Comparison of ENCODE assay signal across 8 cellular contexts in the genomic region with DNA sequence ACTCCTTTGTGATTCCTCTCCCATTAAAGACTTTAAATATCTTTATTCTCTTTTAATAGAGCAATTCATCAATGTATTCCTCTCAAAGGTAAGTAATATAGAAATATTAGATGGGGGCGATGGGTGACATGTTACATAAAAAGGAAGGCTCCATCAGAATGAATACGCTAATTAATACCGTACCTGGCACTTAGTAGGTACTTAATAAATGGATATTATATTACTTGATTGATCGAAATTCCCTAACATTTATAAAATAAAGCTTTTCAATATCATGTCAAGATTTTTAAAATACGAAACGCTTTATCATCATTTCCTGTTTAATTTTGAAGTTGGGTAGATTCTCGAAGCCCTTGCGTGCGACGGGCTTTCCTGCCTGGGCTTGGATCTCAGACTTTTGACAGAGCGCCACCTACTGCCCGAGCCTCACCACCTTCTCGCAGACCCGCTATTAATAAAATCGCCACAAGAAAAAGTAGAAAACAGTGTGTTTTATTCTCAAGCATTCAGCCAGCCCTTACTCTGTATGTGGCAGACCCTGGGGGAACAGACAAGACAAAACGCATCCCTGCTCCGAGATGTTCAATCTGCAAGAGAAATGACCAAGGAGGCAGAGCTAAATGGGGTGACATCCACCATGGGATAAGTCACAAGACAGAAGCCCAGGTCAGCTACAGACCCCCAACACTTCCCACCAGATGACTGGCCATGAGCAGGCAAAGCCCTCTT.
A peak's percentile ranks its signal among the peaks of the same experiment; 100 is the strongest.
DNase-seq lines count a peak whose midpoint lies in the region; ATAC-seq and TF ChIP-seq lines count a peak whose summit lies in the region.

No MANE protein-coding gene starts in this region.

- no peak overlapping the region for H3K4me2 ChIP-seq in OCI-LY1 (ENCODE audit: low read length)

- H3K4me3 ChIP-seq in H7 (ENCODE audit: insufficient read depth, low read depth, low read length) = no peak overlapping the region
- H3K4me3 ChIP-seq in OCI-LY1 (ENCODE audit: low read depth, low read length, poor library complexity, severe bottlenecking) = no peak overlapping the region
- peak overlapping the region in 1 of 4 donors; percentile 37 for H3K4me3 ChIP-seq in esophagus squamous epithelium

- H3K9ac ChIP-seq in OCI-LY1 (ENCODE audit: low read length) = no peak overlapping the region

- intact Hi-C loops in esophagus squamous epithelium (cut with DNase I) = loop anchor here (10.0 kb wide), 1 partner anchor 444 kb away; no protein-coding TSS in a partner anchor

- no peaks in the 10 kb centered on the region for H3F3A ChIP-seq in OCI-LY1 (ENCODE audit: insufficient read depth, low read length)

- no peaks in the 10 kb centered on the region for H3K4me1 ChIP-seq in OCI-LY1 (ENCODE audit: insufficient read depth, low read length, severe bottlenecking)
- peaks cover 0 to 28% (median 2%) of the 10 kb centered on the region in 3 donors for H3K4me1 ChIP-seq in esophagus squamous epithelium

- DNase-seq in C1 segment of cervical spinal cord (lab: John Stamatoyannopoulos, UW) (peak in 13 of 14 donors; percentile 9 to 78 (median 56)), H7 (peak; percentile 78), activated T-cell treated with anti-CD3 and anti-CD28 coated beads for 24 hours (ENCODE audit: low read depth) (peak; percentile 71), esophagus squamous epithelium (lab: John Stamatoyannopoulos, UW) (no peak), nephron progenitor cell (peak; percentile 79)
- DNase-seq in stimulated activated naive CD4-positive, alpha-beta T cell treated with Interleukin-2 at 50 U/mL for 16 hours (lab: John Stamatoyannopoulos, UW) = peak; percentile 74

- ATAC-seq in HG03097 (IDR thresholded peaks at IDR 0.05; ENCODE audit: low FRiP score, unreplicated experiment) = no peak

- peak; percentile 93 for TF ChIP-seq CTCF in OCI-LY1 (IDR thresholded peaks at IDR 0.05; ENCODE audit: low read length)
- TF ChIP-seq CTCF in esophagus squamous epithelium (IDR thresholded peaks at IDR 0.05) = peak; percentile 44 to 87 (median 80)
- TF ChIP-seq CTCF in nephron progenitor cell (IDR thresholded peaks at IDR 0.05) = peak; percentile 76

- no peak for TF ChIP-seq POLR2A in esophagus squamous epithelium (IDR thresholded peaks at IDR 0.05)

- H3K27me3 Mint-ChIP-seq in nephron progenitor cell (ENCODE audit: low read depth, poor library complexity) = peaks cover 26% of the 10 kb centered on the region

- no peaks in the 10 kb centered on the region for H4K20me1 ChIP-seq in OCI-LY1 (ENCODE audit: insufficient read depth, low read length)

- H3K9me3 ChIP-seq in OCI-LY1 (ENCODE audit: low read length) (no peaks in the 10 kb centered on the region), esophagus squamous epithelium (no peaks in the 10 kb centered on the region)

- no peak overlapping the region for H2AFZ ChIP-seq in OCI-LY1 (ENCODE audit: low read length)

- no peaks in the 10 kb centered on the region for H3K36me3 ChIP-seq in H7 (replicated peaks; ENCODE audit: control insufficient read depth, insufficient read depth, low read length)
- no peaks in the 10 kb centered on the region for H3K36me3 ChIP-seq in OCI-LY1 (ENCODE audit: insufficient read depth, low read length)
- no peaks in the 10 kb centered on the region for H3K36me3 ChIP-seq in esophagus squamous epithelium

- H3K27ac Mint-ChIP-seq in nephron progenitor cell = no peak overlapping the region

- no peak overlapping the region for H3K4me3 Mint-ChIP-seq in nephron progenitor cell

- H3K27me3 ChIP-seq in H7 (ENCODE audit: control insufficient read depth, insufficient read depth, low read length) (no peaks in the 10 kb centered on the region), OCI-LY1 (ENCODE audit: insufficient read depth, low read length) (no peaks in the 10 kb centered on the region), esophagus squamous epithelium (peaks cover 0 to 3% (median 0%) of the 10 kb centered on the region in 4 donors)

- H3K9me2 ChIP-seq in OCI-LY1 (ENCODE audit: low read depth, low read length) = no peaks in the 10 kb centered on the region

- 13 to 15% methylated on average over 16 to 17 of the region's 17 CpGs for WGBS in esophagus squamous epithelium, 2 donors

- H3K9me3 Mint-ChIP-seq in nephron progenitor cell = peaks cover 17% of the 10 kb centered on the region

- H3K4me1 Mint-ChIP-seq in nephron progenitor cell = peaks cover 46% of the 10 kb centered on the region

- H3K36me3 Mint-ChIP-seq in nephron progenitor cell (ENCODE audit: low read depth) = no peaks in the 10 kb centered on the region

- no peaks in the 10 kb centered on the region for H3K79me2 ChIP-seq in OCI-LY1 (ENCODE audit: insufficient read depth, low read length)

- H3K27ac ChIP-seq in OCI-LY1 (ENCODE audit: low read depth, low read length, poor library complexity, severe bottlenecking) (no peak overlapping the region), esophagus squamous epithelium (no peak overlapping the region)
